18 cellular contexts compared by ENCODE assay signal in genomic region chr7:508461-509170, GRCh38. TPM values are rescaled to one million over a fixed set of nuclear protein-coding genes. Genes with fewer than 3 reads are reported as not detected.
DNase-seq lines count a peak whose midpoint lies in the region; ATAC-seq lines count a peak whose summit lies in the region.
"Had no signal": no experiment of that assay in that cellular context is flagged by ENCODE, and none has a peak within 500 bp of the region (broad histone marks: within the 10 kb centered on the region; RNA-seq: fewer than 3 reads in every experiment).

No MANE protein-coding gene starts in this region.

- no peak overlapping the region for H2BK15ac ChIP-seq in neuronal stem cell (ENCODE audit: low read length)

- H4K8ac ChIP-seq in neuronal stem cell (ENCODE audit: low read depth, low read length), result no peak overlapping the region

- H3K4me2 ChIP-seq in neuronal stem cell (ENCODE audit: insufficient read depth, low read length, poor library complexity, severe bottlenecking), result no peak overlapping the region

- H3K9me3 ChIP-seq in right cardiac atrium (ENCODE audit: control insufficient read depth, low read length), result no peaks in the 10 kb centered on the region
- H3K9me3 ChIP-seq in neuronal stem cell (replicated peaks in 1 of 2; ENCODE audit: control insufficient read depth in 2 of 2, insufficient read depth in 1 of 2, low read depth in 1 of 2, low read length in 2 of 2), result no peaks in the 10 kb centered on the region
- H3K9me3 ChIP-seq in aorta (ENCODE audit: control insufficient read depth, low read length), result no peaks in the 10 kb centered on the region

- no peak overlapping the region for H3K23ac ChIP-seq in neuronal stem cell (ENCODE audit: low read depth, low read length, poor library complexity)

- no peak overlapping the region for H3K4me3 ChIP-seq in right cardiac atrium (ENCODE audit: low read length)
- no peak overlapping the region for H3K4me3 ChIP-seq in neuronal stem cell (ENCODE audit: low read length in 2 of 2)
- H3K4me3 ChIP-seq in aorta (ENCODE audit: low read length in 2 of 2), result no peak overlapping the region

- H2BK120ac ChIP-seq in neuronal stem cell (ENCODE audit: low read depth, low read length), result no peak overlapping the region

- H3K79me1 ChIP-seq in neuronal stem cell (ENCODE audit: low read depth, low read length), result no peaks in the 10 kb centered on the region

- H3K4me1 ChIP-seq in right cardiac atrium (ENCODE audit: control insufficient read depth, insufficient read depth, low read length), result no peaks in the 10 kb centered on the region
- no peaks in the 10 kb centered on the region for H3K4me1 ChIP-seq in neuronal stem cell (ENCODE audit: control insufficient read depth in 2 of 2, insufficient read depth in 1 of 2, low read depth in 1 of 2, low read length in 2 of 2)
- no peaks in the 10 kb centered on the region for H3K4me1 ChIP-seq in aorta (ENCODE audit: control insufficient read depth in 1 of 2, insufficient read depth in 2 of 2, low read length in 2 of 2)

- ATAC-seq in Right ventricle myocardium inferior (no peak), right cardiac atrium (no peak), aorta (ENCODE audit: low FRiP score) (no peak), GM18498 (IDR thresholded peaks at IDR 0.05; ENCODE audit: unreplicated experiment) (no peak)

- H3K27me3 ChIP-seq in right cardiac atrium (ENCODE audit: control insufficient read depth, insufficient read depth) (no peaks in the 10 kb centered on the region), neuronal stem cell (ENCODE audit: control insufficient read depth in 3 of 3, insufficient read depth in 3 of 3, low read depth in 1 of 3, low read length in 3 of 3) (peaks cover 0 to 21% (median 0%) of the 10 kb centered on the region in 3 experiments), aorta (ENCODE audit: control insufficient read depth in 1 of 2, insufficient read depth in 2 of 2, low read length in 1 of 2) (no peaks in the 10 kb centered on the region)

- no peak overlapping the region for H4K91ac ChIP-seq in neuronal stem cell (ENCODE audit: low read depth, low read length, poor library complexity)

- no peak overlapping the region for H2BK12ac ChIP-seq in neuronal stem cell (ENCODE audit: low read length)

- H3K9ac ChIP-seq in neuronal stem cell (ENCODE audit: low read depth, low read length, poor library complexity), result peak overlapping the region; percentile 60

- no peak overlapping the region for H2AFZ ChIP-seq in neuronal stem cell (ENCODE audit: low read length)

- no peak overlapping the region for H3K4ac ChIP-seq in neuronal stem cell (ENCODE audit: low read length)

- intact Hi-C loops in Right ventricle myocardium inferior (cut with DNase I) (no loop called here), cardiac septum (cut with DNase I) (no loop called here), right cardiac atrium (cut with DNase I) (no loop called here), aorta (cut with DNase I) (no loop called here)

- H3K14ac ChIP-seq in neuronal stem cell (ENCODE audit: low read length), result no peak overlapping the region

- WGBS in right cardiac atrium, result 92% methylated on average over 12 of the region's 12 CpGs
- no CpG with 5 or more reads among the region's 12 CpGs for WGBS in neuronal stem cell (ENCODE audit: extremely low coverage in 2 of 2, insufficient read length in 2 of 2, insufficient replicate concordance in 1 of 2), 2 donors
- WGBS in aorta, 2 donors, result 77 to 78% methylated on average over 12 of the region's 12 CpGs

- H3K18ac ChIP-seq in neuronal stem cell (ENCODE audit: low read length), result peak overlapping the region; percentile 28

- no peak overlapping the region for H2BK5ac ChIP-seq in neuronal stem cell (ENCODE audit: low read length)

- H3K36me3 ChIP-seq in neuronal stem cell (replicated peaks in 1 of 2; ENCODE audit: control insufficient read depth in 2 of 2, insufficient read depth in 2 of 2, low read length in 2 of 2), result no peaks in the 10 kb centered on the region
- peaks cover 0 to 4% of the 10 kb centered on the region in 2 donors for H3K36me3 ChIP-seq in aorta (ENCODE audit: control insufficient read depth in 1 of 2, insufficient read depth in 2 of 2, low read length in 1 of 2)

- DNase-seq in Right ventricle myocardium inferior (ENCODE audit: missing footprints), result peak; percentile 55
- DNase-seq in cardiac septum (ENCODE audit: low spot score), result no peak
- DNase-seq in right cardiac atrium, result peak; percentile 10 to 27 (median 12)
- DNase-seq in neuronal stem cell (ENCODE audit: low spot score), result no peak
- DNase-seq in aorta, result peak; percentile 36 to 55
- no peak for DNase-seq in stimulated activated CD8-positive, alpha-beta memory T cell treated with anti-CD3 and anti-CD28 coated beads, Interleukin-4, amount 100 ng/mL, for 48 hours
- DNase-seq in NCI-H2171 treated with DMSO at 0.1 percent for 48 hours (lab: John Stamatoyannopoulos, UW), result no peak
- DNase-seq: COR-L47, HCEC 1CT, KBM-7, NCI-H1105, NCI-H2081 treated with DMSO at 0.1 percent for 48 hours, NCI-H226, NCI-H524, NCI-H82, OCI-M1 had no signal

- no peak overlapping the region for H3K27ac ChIP-seq in right cardiac atrium (ENCODE audit: low read length)
- no peak overlapping the region for H3K27ac ChIP-seq in neuronal stem cell (replicated peaks; ENCODE audit: low read length)
- H3K27ac ChIP-seq in aorta (ENCODE audit: low read depth in 1 of 2, low read length in 2 of 2), result no peak overlapping the region
- H3K27ac ChIP-seq: 22Rv1 had no signal

- H2AK5ac ChIP-seq in neuronal stem cell (ENCODE audit: low read depth, low read length), result peak overlapping the region; percentile 79

RNA-seq across cellular contexts. Expression of gene PDGFA, which starts 11.0 kb away (rescaled TPM):
- total RNA-seq in Right ventricle myocardium inferior, result 37.2 TPM
- 38.9 TPM for total RNA-seq in cardiac septum
- 10 to 100 TPM; 32.2 to 44.3 (median 38.4) TPM for total RNA-seq in right cardiac atrium
- polyA plus RNA-seq in right cardiac atrium, result 18.3 TPM
- polyA plus RNA-seq in neuronal stem cell (2013, experiment 1 of 2), result 6.2 TPM
- 5.7 TPM for polyA plus RNA-seq in neuronal stem cell (2013, experiment 2 of 2)
- 100 to 1,000 TPM; 114 to 174 TPM for total RNA-seq in aorta
- 10 to 100 TPM; 28.9 to 61.1 TPM for polyA plus RNA-seq in aorta

Comparison
In these comparisons a context has a peak if more than half of its experiments do, and no peak if none do; other contexts are left out.
1. DNase-seq: peak in Right ventricle myocardium inferior (single experiment), right cardiac atrium (3 of 3) and aorta (2 of 2); none in cardiac septum (single experiment), neuronal stem cell (single experiment), stimulated activated CD8-positive, alpha-beta memory T cell treated with anti-CD3 and anti-CD28 coated beads, Interleukin-4, amount 100 ng/mL, for 48 hours (single experiment) and NCI-H2171 treated with DMSO at 0.1 percent for 48 hours (single experiment).